2 cellular contexts compared by ENCODE assay signal in genomic region chr11:108872781-108873291, GRCh38.
A peak's percentile ranks its signal among the peaks of the same experiment; 100 is the strongest.
TF ChIP-seq lines count a peak whose summit lies in the region.

No MANE protein-coding gene starts in this region.

TF ChIP-seq in SK-N-SH, 30 proteins besides CTCF, POLR2A, EP300 and RAD21:
- TF ChIP-seq MAX (IDR thresholded peaks at IDR 0.05; ENCODE audit: low read depth), result no peak
- no peak for TF ChIP-seq POLR2AphosphoS5 (IDR thresholded peaks at IDR 0.05; ENCODE audit: low read depth, low read length)
- no peak for TF ChIP-seq IRF3 (IDR thresholded peaks at IDR 0.05; ENCODE audit: low read depth, low read length)
- peak; percentile 3; the same call in 1 of the 2 replicates for TF ChIP-seq TCF12 (IDR thresholded peaks at IDR 0.05)
- no peak for TF ChIP-seq ELF1 (IDR thresholded peaks at IDR 0.05)
- no peak for TF ChIP-seq TEAD4 (IDR thresholded peaks at IDR 0.05; ENCODE audit: borderline replicate concordance, insufficient read depth)
- no peak for TF ChIP-seq EZH2phosphoT487 (IDR thresholded peaks at IDR 0.05; ENCODE audit: borderline replicate concordance, low read depth)
- no peak for TF ChIP-seq USF1 (IDR thresholded peaks at IDR 0.05; ENCODE audit: borderline replicate concordance, low read depth)
- TF ChIP-seq SMC3 (IDR thresholded peaks at IDR 0.05; ENCODE audit: low read depth, low read length), result no peak
- TF ChIP-seq MXI1 (IDR thresholded peaks at IDR 0.05; ENCODE audit: low read depth, low read length), result no peak
- TF ChIP-seq JUND (IDR thresholded peaks at IDR 0.05), result 0 out of 2 replicates have a peak, but pooled peaks have one; percentile 8
- TF ChIP-seq YY1 (IDR thresholded peaks at IDR 0.05; ENCODE audit: low read depth), result no peak
- TF ChIP-seq MEF2A (IDR thresholded peaks at IDR 0.05; ENCODE audit: borderline replicate concordance, low read depth), result no peak
- TF ChIP-seq REST (IDR thresholded peaks at IDR 0.05; ENCODE audit: low read depth, low read length), result no peak
- no peak for TF ChIP-seq FOSL2 (IDR thresholded peaks at IDR 0.05; ENCODE audit: borderline replicate concordance, low read depth)
- TF ChIP-seq RCOR1 (IDR thresholded peaks at IDR 0.05; ENCODE audit: low read length), result no peak
- TF ChIP-seq PBX3 (IDR thresholded peaks at IDR 0.05), result peak; percentile 11; the same call in 1 of the 2 replicates
- TF ChIP-seq TAF1 (IDR thresholded peaks at IDR 0.05; ENCODE audit: borderline replicate concordance, low read depth, low read length), result no peak

TF ChIP-seq in SK-N-SH treated with all-trans-retinoic acid at 6 μM for 48 hours, 23 proteins besides CTCF, POLR2A, EP300 and RAD21:
- TF ChIP-seq TSHZ2 (CRISPR knock-in tag; IDR thresholded peaks at IDR 0.05) (no peak), ZNF8 (CRISPR knock-in tag; IDR thresholded peaks at IDR 0.05) (no peak), ZFP30 (CRISPR knock-in tag; IDR thresholded peaks at IDR 0.05) (no peak), ARNTL (CRISPR knock-in tag; IDR thresholded peaks at IDR 0.05; ENCODE audit: borderline replicate concordance, low read depth) (no peak), CSDC2 (CRISPR knock-in tag; IDR thresholded peaks at IDR 0.05) (no peak), CSRNP3 (CRISPR knock-in tag; IDR thresholded peaks at IDR 0.05) (no peak), RARB (CRISPR knock-in tag; IDR thresholded peaks at IDR 0.05) (no peak), CREB5 (CRISPR knock-in tag; IDR thresholded peaks at IDR 0.05; ENCODE audit: low read depth) (no peak), ZC3H10 (CRISPR knock-in tag; IDR thresholded peaks at IDR 0.05) (no peak), POU6F1 (CRISPR knock-in tag; IDR thresholded peaks at IDR 0.05; ENCODE audit: borderline replicate concordance, low read depth) (no peak), ZFP3 (CRISPR knock-in tag; IDR thresholded peaks at IDR 0.05) (no peak), PPARA (CRISPR knock-in tag; IDR thresholded peaks at IDR 0.05; ENCODE audit: borderline replicate concordance) (no peak), ZNF70 (CRISPR knock-in tag; IDR thresholded peaks at IDR 0.05) (no peak)
